12 cellular contexts compared by ENCODE assay signal in the genomic region with DNA sequence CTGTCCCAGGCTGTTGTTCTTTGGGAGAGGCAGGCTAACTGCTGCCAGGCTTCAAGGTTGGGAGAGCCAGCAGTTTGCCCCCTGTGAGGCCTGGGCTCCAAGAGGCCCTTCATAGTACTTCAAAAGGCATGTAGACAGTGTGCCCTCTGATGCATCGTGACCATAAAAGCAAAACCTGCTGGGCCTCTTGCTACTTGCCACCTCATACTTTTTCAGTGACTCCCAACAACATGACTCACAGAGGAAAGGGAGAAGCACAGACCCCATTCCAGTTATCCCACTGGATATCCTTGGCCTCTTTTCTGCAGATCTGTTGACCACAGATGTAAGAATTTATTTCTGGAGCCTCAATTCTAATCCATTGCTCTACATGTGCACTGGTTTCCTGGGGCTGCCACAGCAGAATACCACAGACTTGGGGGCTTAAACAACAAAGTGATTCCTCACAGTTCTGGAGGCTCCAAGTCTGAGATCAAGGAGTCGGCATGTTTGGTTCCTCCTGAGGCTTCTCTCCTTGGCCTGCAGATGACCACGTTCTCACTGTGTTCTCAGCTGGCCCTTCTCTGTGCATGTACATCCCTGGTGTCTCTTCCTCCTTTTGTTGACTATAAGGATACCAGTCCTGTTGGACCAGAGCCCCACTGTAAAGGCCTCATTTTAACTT. TPM values are rescaled to one million over a fixed set of nuclear protein-coding genes. Genes with fewer than 3 reads are reported as not detected.
DNase-seq lines count a peak whose midpoint lies in the region; ATAC-seq and TF ChIP-seq lines count a peak whose summit lies in the region.
"Had no signal": no experiment of that assay in that cellular context is flagged by ENCODE, and none has a peak within 500 bp of the region (broad histone marks: within the 10 kb centered on the region; RNA-seq: fewer than 3 reads in every experiment).

No MANE protein-coding gene starts in this region.

- H3K27ac Mint-ChIP-seq in activated T-helper 1 cell treated with anti-CD3 and anti-CD28 coated beads, Interleukin-12 subunit alpha, Interleukin-12 subunit beta, Interleukin-2, Interleukin-4 antibody, amounts not matched to agents 30 ng/mL and 10 ng/mL and 1 ng/mL, durations not matched to agents 14 hours and 24 hours and 36 hours = no peak overlapping the region

- H3K4me3 Mint-ChIP-seq in activated T-helper 1 cell treated with anti-CD3 and anti-CD28 coated beads, Interleukin-12 subunit alpha, Interleukin-12 subunit beta, Interleukin-2, Interleukin-4 antibody, amounts not matched to agents 30 ng/mL and 10 ng/mL and 1 ng/mL, durations not matched to agents 14 hours and 24 hours and 36 hours = no peak overlapping the region

- no peaks in the 10 kb centered on the region for H3K4me1 ChIP-seq in heart right ventricle

- DNase-seq in GOT3 (lab: John Stamatoyannopoulos, UW) (peak; percentile 4), RKO (ENCODE audit: low spot score) (peak; percentile 66), epithelial cell of proximal tubule (ENCODE audit: low read depth) (peak; percentile 60), skeletal muscle cell (ENCODE audit: low read depth) (peak; percentile 82), putamen (ENCODE audit: low spot score) (no peak), D341Med (ENCODE audit: low spot score) (no peak), heart right ventricle (no peak)
- no peak for DNase-seq in activated T-helper 1 cell treated with anti-CD3 and anti-CD28 coated beads, Interleukin-12 subunit alpha, Interleukin-12 subunit beta, Interleukin-2, Interleukin-4 antibody, amounts not matched to agents 30 ng/mL and 10 ng/mL and 1 ng/mL, durations not matched to agents 14 hours and 24 hours and 36 hours (ENCODE audit: low spot score)
- DNase-seq: activated CD4-positive, CD25-positive, alpha-beta regulatory T cell treated with anti-CD3 and anti-CD28 coated beads, Interleukin-2, amount 50 U/mL, for 72 hours; central memory CD4-positive, alpha-beta T cell; NCI-H524 treated with DMSO at 0.1 percent for 48 hours; stimulated activated CD4-positive, alpha-beta T cell treated with anti-CD3 and anti-CD28 coated beads, Interleukin-1b, Interleukin-23, amount 100 ng/mL, for 48 hours had no signal

- H3K4me3 ChIP-seq in epithelial cell of proximal tubule (ENCODE audit: low read depth, low read length) (no peak overlapping the region), skeletal muscle cell (ENCODE audit: low read depth, low read length) (no peak overlapping the region), heart right ventricle (no peak overlapping the region)

- H3K27me3 ChIP-seq in heart right ventricle = peaks cover 0 to 19% (median 0%) of the 10 kb centered on the region in 7 donors

- H3K9me3 Mint-ChIP-seq in activated T-helper 1 cell treated with anti-CD3 and anti-CD28 coated beads, Interleukin-12 subunit alpha, Interleukin-12 subunit beta, Interleukin-2, Interleukin-4 antibody, amounts not matched to agents 30 ng/mL and 10 ng/mL and 1 ng/mL, durations not matched to agents 14 hours and 24 hours and 36 hours = no peaks in the 10 kb centered on the region

- no peaks in the 10 kb centered on the region for H3K36me3 ChIP-seq in heart right ventricle

- H3K4me1 Mint-ChIP-seq in activated T-helper 1 cell treated with anti-CD3 and anti-CD28 coated beads, Interleukin-12 subunit alpha, Interleukin-12 subunit beta, Interleukin-2, Interleukin-4 antibody, amounts not matched to agents 30 ng/mL and 10 ng/mL and 1 ng/mL, durations not matched to agents 14 hours and 24 hours and 36 hours (ENCODE audit: low read depth) = no peaks in the 10 kb centered on the region

- H3K36me3 Mint-ChIP-seq in activated T-helper 1 cell treated with anti-CD3 and anti-CD28 coated beads, Interleukin-12 subunit alpha, Interleukin-12 subunit beta, Interleukin-2, Interleukin-4 antibody, amounts not matched to agents 30 ng/mL and 10 ng/mL and 1 ng/mL, durations not matched to agents 14 hours and 24 hours and 36 hours (ENCODE audit: low read depth) = no peaks in the 10 kb centered on the region

- H3K27me3 Mint-ChIP-seq in activated T-helper 1 cell treated with anti-CD3 and anti-CD28 coated beads, Interleukin-12 subunit alpha, Interleukin-12 subunit beta, Interleukin-2, Interleukin-4 antibody, amounts not matched to agents 30 ng/mL and 10 ng/mL and 1 ng/mL, durations not matched to agents 14 hours and 24 hours and 36 hours (ENCODE audit: insufficient read depth) = peaks cover 29% of the 10 kb centered on the region

- intact Hi-C loops in activated T-helper 1 cell treated with anti-CD3 and anti-CD28 coated beads, Interleukin-12 subunit alpha, Interleukin-12 subunit beta, Interleukin-2, Interleukin-4 antibody, amounts not matched to agents 30 ng/mL and 10 ng/mL and 1 ng/mL, durations not matched to agents 14 hours and 24 hours and 36 hours (cut with micrococcal nuclease) = no loop called here
- intact Hi-C loops in heart right ventricle (cut with DNase I) = no loop called here

- no peak for ATAC-seq in heart right ventricle

- no peak overlapping the region for H3K27ac ChIP-seq in heart right ventricle

- TF ChIP-seq CTCF in epithelial cell of proximal tubule (conservative IDR thresholded peaks at IDR 0.05; ENCODE audit: low read depth, low read length) (no peak), heart right ventricle (IDR thresholded peaks at IDR 0.05) (no peak)

- H3K9me3 ChIP-seq in heart right ventricle = peaks cover 0 to 3% (median 0%) of the 10 kb centered on the region in 11 donors

- 70 to 74% methylated on average over 3 of the region's 3 CpGs for WGBS in heart right ventricle, 2 donors

RNA-seq across cellular contexts. Expression of gene NSMCE3, which starts 8.9 kb away (rescaled TPM):
- 8.1 and 14.9 TPM in 2 replicates for total RNA-seq in epithelial cell of proximal tubule
- 10.8 and 11.7 TPM in 2 replicates for total RNA-seq in activated T-helper 1 cell treated with anti-CD3 and anti-CD28 coated beads, Interleukin-12 subunit alpha, Interleukin-12 subunit beta, Interleukin-2, Interleukin-4 antibody, amounts not matched to agents 30 ng/mL and 10 ng/mL and 1 ng/mL, durations not matched to agents 14 hours and 24 hours and 36 hours
- 1 to 10 TPM; 5.0 to 9.2 (median 6.4) TPM for total RNA-seq in heart right ventricle
- 1 to 10 TPM; 5.9 to 7.3 TPM for polyA plus RNA-seq in heart right ventricle

Comparison
In these comparisons a context has a peak if more than half of its experiments do, and no peak if none do; other contexts are left out.
1. DNase-seq: peak in GOT3 (single experiment), RKO (single experiment), epithelial cell of proximal tubule (single experiment) and skeletal muscle cell (single experiment); none in putamen (single experiment), D341Med (single experiment), activated T-helper 1 cell treated with anti-CD3 and anti-CD28 coated beads, Interleukin-12 subunit alpha, Interleukin-12 subunit beta, Interleukin-2, Interleukin-4 antibody, amounts not matched to agents 30 ng/mL and 10 ng/mL and 1 ng/mL, durations not matched to agents 14 hours and 24 hours and 36 hours (single experiment) and heart right ventricle (0 of 2).